ENCODE assay signal across 1 cellular context in the genomic region with DNA sequence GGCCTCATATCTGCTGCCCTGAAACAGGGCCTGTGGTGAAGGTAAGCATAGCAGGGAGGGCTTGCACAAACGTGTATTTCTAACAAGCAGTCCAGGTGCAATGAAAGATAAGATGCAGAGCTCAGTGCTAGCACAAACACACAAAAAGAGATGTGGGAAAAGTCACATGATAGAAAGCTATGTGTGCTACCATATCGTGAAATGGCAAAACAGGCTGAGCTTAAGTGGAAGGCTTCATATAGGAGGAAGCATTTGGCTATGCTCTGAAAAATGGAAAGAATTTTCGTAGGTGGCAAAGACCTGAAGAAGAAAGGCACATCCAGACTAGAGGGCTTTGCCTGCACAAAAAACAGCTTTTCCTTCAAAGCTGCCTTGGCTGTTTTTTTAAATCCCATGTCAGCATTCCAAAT.
TF ChIP-seq lines count a peak whose summit lies in the region.

No MANE protein-coding gene starts in this region.

TF ChIP-seq in K562, 482 proteins besides CTCF, POLR2A, EP300 and RAD21 (continued from another document and continues in another):
- TF ChIP-seq, protein P1, sequence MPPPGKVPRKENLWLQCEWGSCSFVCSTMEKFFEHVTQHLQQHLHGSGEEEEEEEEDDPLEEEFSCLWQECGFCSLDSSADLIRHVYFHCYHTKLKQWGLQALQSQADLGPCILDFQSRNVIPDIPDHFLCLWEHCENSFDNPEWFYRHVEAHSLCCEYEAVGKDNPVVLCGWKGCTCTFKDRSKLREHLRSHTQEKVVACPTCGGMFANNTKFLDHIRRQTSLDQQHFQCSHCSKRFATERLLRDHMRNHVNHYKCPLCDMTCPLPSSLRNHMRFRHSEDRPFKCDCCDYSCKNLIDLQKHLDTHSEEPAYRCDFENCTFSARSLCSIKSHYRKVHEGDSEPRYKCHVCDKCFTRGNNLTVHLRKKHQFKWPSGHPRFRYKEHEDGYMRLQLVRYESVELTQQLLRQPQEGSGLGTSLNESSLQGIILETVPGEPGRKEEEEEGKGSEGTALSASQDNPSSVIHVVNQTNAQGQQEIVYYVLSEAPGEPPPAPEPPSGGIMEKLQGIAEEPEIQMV (tag; conservative IDR thresholded peaks at IDR 0.05; ENCODE audit: low read depth), result no peak
- TF ChIP-seq U2AF1 (optimal IDR thresholded peaks at IDR 0.05; ENCODE audit: low read depth, low read length) (no peak), KLF13 (tag; IDR thresholded peaks at IDR 0.05; ENCODE audit: borderline replicate concordance, low read depth) (no peak), STAT5A (IDR thresholded peaks at IDR 0.05; ENCODE audit: borderline replicate concordance, low read length) (peak; percentile 85), PPARD (CRISPR knock-in tag; IDR thresholded peaks at IDR 0.05) (no peak), KLF10 (CRISPR knock-in tag; IDR thresholded peaks at IDR 0.05) (no peak), POU5F1 (IDR thresholded peaks at IDR 0.05; ENCODE audit: borderline replicate concordance, low read depth, low read length, partially characterized antibody) (no peak), FIP1L1 (IDR thresholded peaks at IDR 0.05; ENCODE audit: low read depth, low read length, poor library complexity, severe bottlenecking) (no peak), FOXA3 (CRISPR knock-in tag; conservative IDR thresholded peaks at IDR 0.05 in 1 of 2, IDR thresholded peaks at IDR 0.05 in 1 of 2) (peak; percentile 20 to 52; a peak in 1 of 4 replicates), TCF3 (CRISPR knock-in tag; IDR thresholded peaks at IDR 0.05) (peak; percentile 97), ZFPM2 (CRISPR knock-in tag; IDR thresholded peaks at IDR 0.05) (no peak), ZNF57 (CRISPR knock-in tag; IDR thresholded peaks at IDR 0.05) (no peak), MTA3 (IDR thresholded peaks at IDR 0.05; ENCODE audit: borderline replicate concordance) (peak; percentile 90), RBM15 (IDR thresholded peaks at IDR 0.05; ENCODE audit: insufficient read depth, low read length) (no peak), ZNF707 (CRISPR knock-in tag; conservative IDR thresholded peaks at IDR 0.05) (no peak), BHLHE40 (IDR thresholded peaks at IDR 0.05; ENCODE audit: low read length) (peak; percentile 88), PURB (CRISPR knock-in tag; IDR thresholded peaks at IDR 0.05; ENCODE audit: low read depth) (no peak), CREB1 (IDR thresholded peaks at IDR 0.05) (peak; percentile 73), CREB1 (CRISPR knock-in tag; IDR thresholded peaks at IDR 0.05) (no peak), HDAC8 (tag; IDR thresholded peaks at IDR 0.05) (no peak), ERF (CRISPR knock-in tag; IDR thresholded peaks at IDR 0.05) (no peak), HDAC1 (IDR thresholded peaks at IDR 0.05) (peak in 1 of 2 experiments; percentile 91; a peak in 2 of 4 replicates), EHMT2 (IDR thresholded peaks at IDR 0.05) (peak; percentile 61; the same call in 1 of the 2 replicates), ZNF589 (CRISPR knock-in tag; IDR thresholded peaks at IDR 0.05; ENCODE audit: low read depth) (peak; percentile 66; the same call in 1 of the 2 replicates), SIRT6 (IDR thresholded peaks at IDR 0.05; ENCODE audit: low read depth, low read length) (no peak), CHD4 (IDR thresholded peaks at IDR 0.05; ENCODE audit: insufficient read depth, insufficient replicate concordance, low read depth, low read length, poor library complexity, severe bottlenecking) (no peak), SMARCC2 (IDR thresholded peaks at IDR 0.05; ENCODE audit: low read depth) (peak; percentile 66; the same call in 1 of the 2 replicates), FOS (IDR thresholded peaks at IDR 0.05; ENCODE audit: extremely low read depth, insufficient read length) (no peak), PRPF4 (IDR thresholded peaks at IDR 0.05; ENCODE audit: insufficient read depth, low read depth, low read length, poor library complexity, severe bottlenecking) (no peak), OTX1 (CRISPR knock-in tag; IDR thresholded peaks at IDR 0.05) (no peak), L3MBTL2 (IDR thresholded peaks at IDR 0.05) (peak; percentile 66), NFIC (IDR thresholded peaks at IDR 0.05) (peak; percentile 77), CBX5 (IDR thresholded peaks at IDR 0.05; ENCODE audit: borderline replicate concordance, low read depth) (no peak), MCM7 (IDR thresholded peaks at IDR 0.05) (no peak), ETV6 (IDR thresholded peaks at IDR 0.05; ENCODE audit: borderline replicate concordance in 1 of 2, low read depth in 2 of 2, low read length in 1 of 2) (0 out of 4 replicates have a peak, but pooled peaks of 1 of the 2 experiments have one; percentile 32), ETV6 (CRISPR knock-in tag; IDR thresholded peaks at IDR 0.05; ENCODE audit: borderline replicate concordance) (no peak), MTA2 (IDR thresholded peaks at IDR 0.05; ENCODE audit: low read depth) (peak; percentile 91)
- TF ChIP-seq, protein P2, sequence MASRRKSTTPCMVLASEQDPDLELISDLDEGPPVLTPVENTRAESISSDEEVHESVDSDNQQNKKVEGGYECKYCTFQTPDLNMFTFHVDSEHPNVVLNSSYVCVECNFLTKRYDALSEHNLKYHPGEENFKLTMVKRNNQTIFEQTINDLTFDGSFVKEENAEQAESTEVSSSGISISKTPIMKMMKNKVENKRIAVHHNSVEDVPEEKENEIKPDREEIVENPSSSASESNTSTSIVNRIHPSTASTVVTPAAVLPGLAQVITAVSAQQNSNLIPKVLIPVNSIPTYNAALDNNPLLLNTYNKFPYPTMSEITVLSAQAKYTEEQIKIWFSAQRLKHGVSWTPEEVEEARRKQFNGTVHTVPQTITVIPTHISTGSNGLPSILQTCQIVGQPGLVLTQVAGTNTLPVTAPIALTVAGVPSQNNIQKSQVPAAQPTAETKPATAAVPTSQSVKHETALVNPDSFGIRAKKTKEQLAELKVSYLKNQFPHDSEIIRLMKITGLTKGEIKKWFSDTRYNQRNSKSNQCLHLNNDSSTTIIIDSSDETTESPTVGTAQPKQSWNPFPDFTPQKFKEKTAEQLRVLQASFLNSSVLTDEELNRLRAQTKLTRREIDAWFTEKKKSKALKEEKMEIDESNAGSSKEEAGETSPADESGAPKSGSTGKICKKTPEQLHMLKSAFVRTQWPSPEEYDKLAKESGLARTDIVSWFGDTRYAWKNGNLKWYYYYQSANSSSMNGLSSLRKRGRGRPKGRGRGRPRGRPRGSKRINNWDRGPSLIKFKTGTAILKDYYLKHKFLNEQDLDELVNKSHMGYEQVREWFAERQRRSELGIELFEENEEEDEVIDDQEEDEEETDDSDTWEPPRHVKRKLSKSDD (conservative IDR thresholded peaks at IDR 0.05; ENCODE audit: low read length), result no peak
- TF ChIP-seq, protein P3, sequence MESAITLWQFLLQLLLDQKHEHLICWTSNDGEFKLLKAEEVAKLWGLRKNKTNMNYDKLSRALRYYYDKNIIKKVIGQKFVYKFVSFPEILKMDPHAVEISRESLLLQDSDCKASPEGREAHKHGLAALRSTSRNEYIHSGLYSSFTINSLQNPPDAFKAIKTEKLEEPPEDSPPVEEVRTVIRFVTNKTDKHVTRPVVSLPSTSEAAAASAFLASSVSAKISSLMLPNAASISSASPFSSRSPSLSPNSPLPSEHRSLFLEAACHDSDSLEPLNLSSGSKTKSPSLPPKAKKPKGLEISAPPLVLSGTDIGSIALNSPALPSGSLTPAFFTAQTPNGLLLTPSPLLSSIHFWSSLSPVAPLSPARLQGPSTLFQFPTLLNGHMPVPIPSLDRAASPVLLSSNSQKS (CRISPR knock-in tag; IDR thresholded peaks at IDR 0.05), result 0 out of 2 replicates have a peak, but pooled peaks have one; percentile 58
- TF ChIP-seq, protein P4, sequence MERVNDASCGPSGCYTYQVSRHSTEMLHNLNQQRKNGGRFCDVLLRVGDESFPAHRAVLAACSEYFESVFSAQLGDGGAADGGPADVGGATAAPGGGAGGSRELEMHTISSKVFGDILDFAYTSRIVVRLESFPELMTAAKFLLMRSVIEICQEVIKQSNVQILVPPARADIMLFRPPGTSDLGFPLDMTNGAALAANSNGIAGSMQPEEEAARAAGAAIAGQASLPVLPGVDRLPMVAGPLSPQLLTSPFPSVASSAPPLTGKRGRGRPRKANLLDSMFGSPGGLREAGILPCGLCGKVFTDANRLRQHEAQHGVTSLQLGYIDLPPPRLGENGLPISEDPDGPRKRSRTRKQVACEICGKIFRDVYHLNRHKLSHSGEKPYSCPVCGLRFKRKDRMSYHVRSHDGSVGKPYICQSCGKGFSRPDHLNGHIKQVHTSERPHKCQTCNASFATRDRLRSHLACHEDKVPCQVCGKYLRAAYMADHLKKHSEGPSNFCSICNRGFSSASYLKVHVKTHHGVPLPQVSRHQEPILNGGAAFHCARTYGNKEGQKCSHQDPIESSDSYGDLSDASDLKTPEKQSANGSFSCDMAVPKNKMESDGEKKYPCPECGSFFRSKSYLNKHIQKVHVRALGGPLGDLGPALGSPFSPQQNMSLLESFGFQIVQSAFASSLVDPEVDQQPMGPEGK (CRISPR knock-in tag; IDR thresholded peaks at IDR 0.05; ENCODE audit: borderline replicate concordance), result no peak
- TF ChIP-seq, protein P5, sequence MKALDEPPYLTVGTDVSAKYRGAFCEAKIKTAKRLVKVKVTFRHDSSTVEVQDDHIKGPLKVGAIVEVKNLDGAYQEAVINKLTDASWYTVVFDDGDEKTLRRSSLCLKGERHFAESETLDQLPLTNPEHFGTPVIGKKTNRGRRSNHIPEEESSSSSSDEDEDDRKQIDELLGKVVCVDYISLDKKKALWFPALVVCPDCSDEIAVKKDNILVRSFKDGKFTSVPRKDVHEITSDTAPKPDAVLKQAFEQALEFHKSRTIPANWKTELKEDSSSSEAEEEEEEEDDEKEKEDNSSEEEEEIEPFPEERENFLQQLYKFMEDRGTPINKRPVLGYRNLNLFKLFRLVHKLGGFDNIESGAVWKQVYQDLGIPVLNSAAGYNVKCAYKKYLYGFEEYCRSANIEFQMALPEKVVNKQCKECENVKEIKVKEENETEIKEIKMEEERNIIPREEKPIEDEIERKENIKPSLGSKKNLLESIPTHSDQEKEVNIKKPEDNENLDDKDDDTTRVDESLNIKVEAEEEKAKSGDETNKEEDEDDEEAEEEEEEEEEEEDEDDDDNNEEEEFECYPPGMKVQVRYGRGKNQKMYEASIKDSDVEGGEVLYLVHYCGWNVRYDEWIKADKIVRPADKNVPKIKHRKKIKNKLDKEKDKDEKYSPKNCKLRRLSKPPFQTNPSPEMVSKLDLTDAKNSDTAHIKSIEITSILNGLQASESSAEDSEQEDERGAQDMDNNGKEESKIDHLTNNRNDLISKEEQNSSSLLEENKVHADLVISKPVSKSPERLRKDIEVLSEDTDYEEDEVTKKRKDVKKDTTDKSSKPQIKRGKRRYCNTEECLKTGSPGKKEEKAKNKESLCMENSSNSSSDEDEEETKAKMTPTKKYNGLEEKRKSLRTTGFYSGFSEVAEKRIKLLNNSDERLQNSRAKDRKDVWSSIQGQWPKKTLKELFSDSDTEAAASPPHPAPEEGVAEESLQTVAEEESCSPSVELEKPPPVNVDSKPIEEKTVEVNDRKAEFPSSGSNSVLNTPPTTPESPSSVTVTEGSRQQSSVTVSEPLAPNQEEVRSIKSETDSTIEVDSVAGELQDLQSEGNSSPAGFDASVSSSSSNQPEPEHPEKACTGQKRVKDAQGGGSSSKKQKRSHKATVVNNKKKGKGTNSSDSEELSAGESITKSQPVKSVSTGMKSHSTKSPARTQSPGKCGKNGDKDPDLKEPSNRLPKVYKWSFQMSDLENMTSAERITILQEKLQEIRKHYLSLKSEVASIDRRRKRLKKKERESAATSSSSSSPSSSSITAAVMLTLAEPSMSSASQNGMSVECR (CRISPR knock-in tag; IDR thresholded peaks at IDR 0.05), result no peak
- TF ChIP-seq, protein P6, sequence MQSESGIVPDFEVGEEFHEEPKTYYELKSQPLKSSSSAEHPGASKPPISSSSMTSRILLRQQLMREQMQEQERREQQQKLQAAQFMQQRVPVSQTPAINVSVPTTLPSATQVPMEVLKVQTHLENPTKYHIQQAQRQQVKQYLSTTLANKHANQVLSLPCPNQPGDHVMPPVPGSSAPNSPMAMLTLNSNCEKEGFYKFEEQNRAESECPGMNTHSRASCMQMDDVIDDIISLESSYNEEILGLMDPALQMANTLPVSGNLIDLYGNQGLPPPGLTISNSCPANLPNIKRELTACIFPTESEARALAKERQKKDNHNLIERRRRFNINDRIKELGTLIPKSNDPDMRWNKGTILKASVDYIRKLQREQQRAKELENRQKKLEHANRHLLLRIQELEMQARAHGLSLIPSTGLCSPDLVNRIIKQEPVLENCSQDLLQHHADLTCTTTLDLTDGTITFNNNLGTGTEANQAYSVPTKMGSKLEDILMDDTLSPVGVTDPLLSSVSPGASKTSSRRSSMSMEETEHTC (IDR thresholded peaks at IDR 0.05), result peak; percentile 89
- TF ChIP-seq, protein P7, sequence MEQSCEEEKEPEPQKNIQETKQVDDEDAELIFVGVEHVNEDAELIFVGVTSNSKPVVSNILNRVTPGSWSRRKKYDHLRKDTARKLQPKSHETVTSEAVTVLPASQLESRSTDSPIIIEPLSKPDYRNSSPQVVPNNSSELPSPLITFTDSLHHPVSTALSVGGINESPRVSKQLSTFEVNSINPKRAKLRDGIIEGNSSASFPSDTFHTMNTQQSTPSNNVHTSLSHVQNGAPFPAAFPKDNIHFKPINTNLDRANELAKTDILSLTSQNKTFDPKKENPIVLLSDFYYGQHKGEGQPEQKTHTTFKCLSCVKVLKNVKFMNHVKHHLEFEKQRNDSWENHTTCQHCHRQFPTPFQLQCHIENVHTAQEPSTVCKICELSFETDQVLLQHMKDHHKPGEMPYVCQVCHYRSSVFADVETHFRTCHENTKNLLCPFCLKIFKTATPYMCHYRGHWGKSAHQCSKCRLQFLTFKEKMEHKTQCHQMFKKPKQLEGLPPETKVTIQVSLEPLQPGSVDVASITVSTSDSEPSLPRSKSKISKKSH (CRISPR knock-in tag; IDR thresholded peaks at IDR 0.05), result no peak
- TF ChIP-seq, protein P8, sequence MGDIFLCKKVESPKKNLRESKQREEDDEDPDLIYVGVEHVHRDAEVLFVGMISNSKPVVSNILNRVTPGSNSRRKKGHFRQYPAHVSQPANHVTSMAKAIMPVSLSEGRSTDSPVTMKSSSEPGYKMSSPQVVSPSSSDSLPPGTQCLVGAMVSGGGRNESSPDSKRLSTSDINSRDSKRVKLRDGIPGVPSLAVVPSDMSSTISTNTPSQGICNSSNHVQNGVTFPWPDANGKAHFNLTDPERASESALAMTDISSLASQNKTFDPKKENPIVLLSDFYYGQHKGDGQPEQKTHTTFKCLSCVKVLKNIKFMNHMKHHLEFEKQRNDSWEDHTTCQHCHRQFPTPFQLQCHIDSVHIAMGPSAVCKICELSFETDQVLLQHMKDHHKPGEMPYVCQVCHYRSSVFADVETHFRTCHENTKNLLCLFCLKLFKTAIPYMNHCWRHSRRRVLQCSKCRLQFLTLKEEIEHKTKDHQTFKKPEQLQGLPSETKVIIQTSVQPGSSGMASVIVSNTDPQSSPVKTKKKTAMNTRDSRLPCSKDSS (IDR thresholded peaks at IDR 0.05; ENCODE audit: low read depth, partially characterized antibody), result no peak
- TF ChIP-seq, protein P9, sequence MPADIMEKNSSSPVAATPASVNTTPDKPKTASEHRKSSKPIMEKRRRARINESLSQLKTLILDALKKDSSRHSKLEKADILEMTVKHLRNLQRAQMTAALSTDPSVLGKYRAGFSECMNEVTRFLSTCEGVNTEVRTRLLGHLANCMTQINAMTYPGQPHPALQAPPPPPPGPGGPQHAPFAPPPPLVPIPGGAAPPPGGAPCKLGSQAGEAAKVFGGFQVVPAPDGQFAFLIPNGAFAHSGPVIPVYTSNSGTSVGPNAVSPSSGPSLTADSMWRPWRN (IDR thresholded peaks at IDR 0.05; ENCODE audit: low read depth), result peak; percentile 55; the same call in 1 of the 2 replicates
- TF ChIP-seq, protein P10, sequence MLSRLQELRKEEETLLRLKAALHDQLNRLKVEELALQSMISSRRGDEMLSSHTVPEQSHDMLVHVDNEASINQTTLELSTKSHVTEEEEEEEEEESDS (CRISPR knock-in tag; IDR thresholded peaks at IDR 0.05), result no peak
